In genomic region chr1:116415699-116416533, GRCh38 we compare ENCODE assay signal across 9 cellular contexts. TPM values are rescaled to one million over a fixed set of nuclear protein-coding genes. Genes with fewer than 3 reads are reported as not detected.
A peak's percentile ranks its signal among the peaks of the same experiment; 100 is the strongest.
DNase-seq lines count a peak whose midpoint lies in the region; ATAC-seq and TF ChIP-seq lines count a peak whose summit lies in the region.
"Had no signal": no experiment of that assay in that cellular context is flagged by ENCODE, and none has a peak within 500 bp of the region (broad histone marks: within the 10 kb centered on the region; RNA-seq: fewer than 3 reads in every experiment).

No MANE protein-coding gene starts in this region.

- POLR2A ChIA-PET in GM10248 (lab: Yijun Ruan, JAX): no interaction called here

- peaks cover 12% of the 10 kb centered on the region for H3K36me3 Mint-ChIP-seq in activated T-helper 2 cell treated with anti-CD3 and anti-CD28 coated beads, Interferon-gamma antibody, Interleukin-2, Interleukin-4, amounts not matched to agents 10 μg/mL and 5 μg/mL and 100 μg/mL, durations not matched to agents 14 hours and 24 hours and 36 hours (ENCODE audit: low read depth)

- peaks cover 14 to 49% (median 28%) of the 10 kb centered on the region in 4 donors for H3K4me1 ChIP-seq in stomach

- CTCF ChIA-PET in GM10248 (lab: Yijun Ruan, JAX): interaction anchor here (1.2 to 5.3 kb wide), 4 partner anchors 10 to 68 kb away, joined by 3 to 35 read pairs (median 5); no protein-coding TSS in a partner anchor

- H3K4me1 Mint-ChIP-seq in activated T-helper 2 cell treated with anti-CD3 and anti-CD28 coated beads, Interferon-gamma antibody, Interleukin-2, Interleukin-4, amounts not matched to agents 10 μg/mL and 5 μg/mL and 100 μg/mL, durations not matched to agents 14 hours and 24 hours and 36 hours (ENCODE audit: low read depth): peaks cover 42% of the 10 kb centered on the region

- WGBS in stomach, 5 donors: 27 to 53% (median 41%) methylated on average over 4 to 5 of the region's 5 CpGs

- intact Hi-C loops in activated T-helper 2 cell treated with anti-CD3 and anti-CD28 coated beads, Interferon-gamma antibody, Interleukin-2, Interleukin-4, amounts not matched to agents 10 μg/mL and 5 μg/mL and 100 μg/mL, durations not matched to agents 14 hours and 24 hours and 36 hours (cut with micrococcal nuclease): no loop called here
- intact Hi-C loops in left cardiac atrium (cut with DNase I): loop anchor here in 1 of 2 donors (5.0 kb wide), 1 partner anchor 39 kb away; no protein-coding TSS in a partner anchor
- intact Hi-C loops in stomach (cut with DNase I; ENCODE audit: low total_unique reads): no loop called here

- peak; percentile 8 for DNase-seq in NCI-H510A (lab: John Stamatoyannopoulos, UW)
- no peak for DNase-seq in NCI-H510A treated with DMSO at 0.1 percent for 48 hours (lab: John Stamatoyannopoulos, UW)
- DNase-seq in activated T-helper 2 cell treated with anti-CD3 and anti-CD28 coated beads, Interferon-gamma antibody, Interleukin-2, Interleukin-4, amounts not matched to agents 10 μg/mL and 5 μg/mL and 100 μg/mL, durations not matched to agents 14 hours and 24 hours and 36 hours (ENCODE audit: low spot score): no peak
- DNase-seq in left cardiac atrium: peak; percentile 34
- no peak for DNase-seq in stomach
- DNase-seq in GM10248 (ENCODE audit: extremely low spot score): no peak
- DNase-seq in NCI-H345 (lab: John Stamatoyannopoulos, UW): no peak
- no peak for DNase-seq in Kasumi-1 (lab: John Stamatoyannopoulos, UW)
- DNase-seq: NCI-H1092 had no signal

- TF ChIP-seq CTCF in stomach (IDR thresholded peaks at IDR 0.05) (no peak), GM10248 (IDR thresholded peaks at IDR 0.05; ENCODE audit: control extremely low read depth, extremely low read depth, low read depth, missing control alignments) (no peak)

- H3K36me3 ChIP-seq in stomach: peaks cover 0 to 4% (median 0%) of the 10 kb centered on the region in 4 donors

- H3K27ac ChIP-seq in stomach: peak overlapping the region in 3 of 5 donors; percentile 18 to 51 (median 29)

- H3K27me3 ChIP-seq in stomach: no peaks in the 10 kb centered on the region

- TF ChIP-seq EP300 in stomach (IDR thresholded peaks at IDR 0.05): no peak

- H3K27me3 Mint-ChIP-seq in activated T-helper 2 cell treated with anti-CD3 and anti-CD28 coated beads, Interferon-gamma antibody, Interleukin-2, Interleukin-4, amounts not matched to agents 10 μg/mL and 5 μg/mL and 100 μg/mL, durations not matched to agents 14 hours and 24 hours and 36 hours (ENCODE audit: low read depth): no peaks in the 10 kb centered on the region

- H3K9me3 Mint-ChIP-seq in activated T-helper 2 cell treated with anti-CD3 and anti-CD28 coated beads, Interferon-gamma antibody, Interleukin-2, Interleukin-4, amounts not matched to agents 10 μg/mL and 5 μg/mL and 100 μg/mL, durations not matched to agents 14 hours and 24 hours and 36 hours: no peaks in the 10 kb centered on the region

- H3K27ac Mint-ChIP-seq in activated T-helper 2 cell treated with anti-CD3 and anti-CD28 coated beads, Interferon-gamma antibody, Interleukin-2, Interleukin-4, amounts not matched to agents 10 μg/mL and 5 μg/mL and 100 μg/mL, durations not matched to agents 14 hours and 24 hours and 36 hours: no peak overlapping the region

- H3K4me3 ChIP-seq in stomach: no peak overlapping the region

- H3K4me3 Mint-ChIP-seq in activated T-helper 2 cell treated with anti-CD3 and anti-CD28 coated beads, Interferon-gamma antibody, Interleukin-2, Interleukin-4, amounts not matched to agents 10 μg/mL and 5 μg/mL and 100 μg/mL, durations not matched to agents 14 hours and 24 hours and 36 hours (ENCODE audit: low read depth): peak overlapping the region; percentile 26

- no peaks in the 10 kb centered on the region for H3K9me3 ChIP-seq in stomach

- no peak for TF ChIP-seq POLR2A in stomach (IDR thresholded peaks at IDR 0.05)

- ATAC-seq in left cardiac atrium: peak; percentile 67 to 77

RNA-seq across cellular contexts. Expression of gene ATP1A1, which starts 42.9 kb away (rescaled TPM):
- 196 and 200 TPM in 2 replicates for total RNA-seq in activated T-helper 2 cell treated with anti-CD3 and anti-CD28 coated beads, Interferon-gamma antibody, Interleukin-2, Interleukin-4, amounts not matched to agents 10 μg/mL and 5 μg/mL and 100 μg/mL, durations not matched to agents 14 hours and 24 hours and 36 hours
- total RNA-seq in left cardiac atrium (100 to 1,000 TPM; 183 to 281 TPM), stomach (100 to 1,000 TPM; 103 to 576 (median 286) TPM)
- polyA plus RNA-seq in stomach: 100 to 1,000 TPM in 2 of 3 donors, 10 to 100 TPM in 1; 49.9 to 210 (median 110) TPM

Comparison
In these comparisons a context has a peak if more than half of its experiments do, and no peak if none do; other contexts are left out.
1. DNase-seq: peak in NCI-H510A (single experiment) and left cardiac atrium (single experiment); none in NCI-H510A treated with DMSO at 0.1 percent for 48 hours (single experiment), activated T-helper 2 cell treated with anti-CD3 and anti-CD28 coated beads, Interferon-gamma antibody, Interleukin-2, Interleukin-4, amounts not matched to agents 10 μg/mL and 5 μg/mL and 100 μg/mL, durations not matched to agents 14 hours and 24 hours and 36 hours (single experiment), stomach (single experiment), GM10248 (single experiment), NCI-H345 (single experiment) and Kasumi-1 (0 of 2).